8 cellular contexts compared by ENCODE assay signal in genomic region chrX:155056877-155057792, GRCh38.
DNase-seq lines count a peak whose midpoint lies in the region; ATAC-seq lines count a peak whose summit lies in the region.

No MANE protein-coding gene starts in this region.

- no peak overlapping the region for H3K9ac ChIP-seq in iPS-15b (ENCODE audit: low read depth, low read length)

- H3K9me3 ChIP-seq in iPS-15b (ENCODE audit: control insufficient read depth, insufficient read depth, low read length) = no peaks in the 10 kb centered on the region

- in situ Hi-C loops in KBM-7 (cut with MboI; ENCODE audit: low pct_unique_long_range_greater_than_20kb, low sequenced_read_pairs) = no loop called here

- peak; percentile 64 for ATAC-seq in GM21381 (IDR thresholded peaks at IDR 0.05; ENCODE audit: unreplicated experiment)

- H3K27me3 ChIP-seq in iPS-15b (ENCODE audit: control insufficient read depth, insufficient read depth, low read length) = no peaks in the 10 kb centered on the region

- DNase-seq in DMS53 treated with DMSO at 0.1 percent for 48 hours (lab: John Stamatoyannopoulos, UW; ENCODE audit: unreplicated experiment) (peak; percentile 68), KBM-7 (peak; percentile 85), T-helper 2 cell (peak; percentile 9 to 61 (median 29)), brain pericyte (ENCODE audit: low read depth, low spot score) (peak; percentile 36), skeletal muscle cell (ENCODE audit: low read depth) (peak; percentile 21), NK-92 (lab: John Stamatoyannopoulos, UW; ENCODE audit: unreplicated experiment) (no peak)

- no peaks in the 10 kb centered on the region for H3K4me1 ChIP-seq in iPS-15b (ENCODE audit: control insufficient read depth, insufficient read depth, low read length)

- H3K36me3 ChIP-seq in iPS-15b (ENCODE audit: control insufficient read depth, insufficient read depth, low read length) = no peaks in the 10 kb centered on the region

- H3K4me3 ChIP-seq in iPS-15b (ENCODE audit: low read depth, low read length) (peak overlapping the region; percentile 26), skeletal muscle cell (ENCODE audit: low read depth, low read length) (no peak overlapping the region)
